8 cellular contexts compared by ENCODE assay signal in the genomic region with DNA sequence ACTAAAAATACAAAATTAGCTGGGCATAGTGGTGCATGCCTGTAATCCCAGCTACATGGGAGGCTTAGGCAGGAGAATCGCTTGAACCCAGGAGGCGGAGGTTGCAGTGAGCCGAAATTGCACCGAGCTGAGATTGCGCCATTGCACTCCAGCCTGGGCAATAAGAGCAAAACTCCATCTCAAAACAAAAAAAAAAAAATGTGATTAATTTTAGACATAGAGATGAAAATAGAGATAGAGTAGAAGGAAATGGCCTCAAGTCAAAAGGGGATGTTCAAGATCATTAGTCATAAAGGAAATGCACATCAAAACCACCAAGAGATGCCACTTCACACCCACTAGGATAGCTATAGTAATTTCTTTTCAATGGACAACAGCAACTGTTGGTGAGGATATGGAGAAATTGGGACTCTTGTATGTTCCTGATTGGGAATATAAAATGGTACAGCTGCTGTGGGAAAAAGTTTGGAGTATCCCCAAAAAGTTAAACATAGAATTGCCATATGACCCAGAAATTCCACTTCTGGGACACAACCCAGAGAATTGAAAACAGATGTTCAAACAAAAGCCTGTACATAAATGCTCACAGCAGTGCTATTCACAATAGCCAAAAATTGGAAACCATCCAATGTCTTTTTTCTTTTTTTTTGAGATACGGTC. TPM values are rescaled to one million over a fixed set of nuclear protein-coding genes. Genes with fewer than 3 reads are reported as not detected.
DNase-seq lines count a peak whose midpoint lies in the region; ATAC-seq, FAIRE-seq and TF ChIP-seq lines count a peak whose summit lies in the region.

No MANE protein-coding gene starts in this region.

- no peak for FAIRE-seq in GM12891 (lab: Jason Lieb, UNC)

- H3K4me1 Mint-ChIP-seq in T-helper 17 cell (peaks cover 13% of the 10 kb centered on the region), immature natural killer cell (peaks cover 58 to 68% of the 10 kb centered on the region in 2 donors), progenitor cell of endocrine pancreas (ENCODE audit: low read depth) (peaks cover 20% of the 10 kb centered on the region)

- ATAC-seq in HG02938 (IDR thresholded peaks at IDR 0.05; ENCODE audit: unreplicated experiment) (peak; percentile 58), T-helper 17 cell (peak; percentile 66), GM21515 (IDR thresholded peaks at IDR 0.05; ENCODE audit: unreplicated experiment) (no peak)

- no peak overlapping the region for H3K27ac Mint-ChIP-seq in T-helper 17 cell
- peak overlapping the region; percentile 68 to 92 (median 88) for H3K27ac Mint-ChIP-seq in immature natural killer cell
- no peak overlapping the region for H3K27ac Mint-ChIP-seq in progenitor cell of endocrine pancreas

- H3K9me3 ChIP-seq in T-helper 17 cell (ENCODE audit: control insufficient read depth, low read length, poor library complexity, severe bottlenecking): no peaks in the 10 kb centered on the region

- H3K36me3 Mint-ChIP-seq in T-helper 17 cell (ENCODE audit: low read depth): peaks cover 5% of the 10 kb centered on the region
- peaks cover 4 to 18% (median 12%) of the 10 kb centered on the region in 3 donors for H3K36me3 Mint-ChIP-seq in immature natural killer cell
- H3K36me3 Mint-ChIP-seq in progenitor cell of endocrine pancreas (ENCODE audit: insufficient read depth): peaks cover 3% of the 10 kb centered on the region

- H3K9me3 Mint-ChIP-seq in immature natural killer cell (no peaks in the 10 kb centered on the region), progenitor cell of endocrine pancreas (ENCODE audit: low read depth) (no peaks in the 10 kb centered on the region)

- H3K27me3 Mint-ChIP-seq in T-helper 17 cell (no peaks in the 10 kb centered on the region), immature natural killer cell (ENCODE audit: low read depth in 3 of 3) (peaks cover 0 to 11% (median 2%) of the 10 kb centered on the region in 3 donors), progenitor cell of endocrine pancreas (no peaks in the 10 kb centered on the region)

- DNase-seq in AG20443 (ENCODE audit: low spot score) (peak; percentile 45), T-helper 17 cell (no peak), immature natural killer cell (peak; percentile 59 to 64 (median 64)), GM12891 (ENCODE audit: insufficient read length, low spot score) (no peak), RPMI8226 (no peak), progenitor cell of endocrine pancreas (ENCODE audit: low spot score, unreplicated experiment) (no peak)

- H3K4me3 Mint-ChIP-seq in T-helper 17 cell (no peak overlapping the region), immature natural killer cell (peak overlapping the region; percentile 37 to 65 (median 40)), progenitor cell of endocrine pancreas (ENCODE audit: low read depth) (no peak overlapping the region)

- no peak for TF ChIP-seq CTCF in progenitor cell of endocrine pancreas (IDR thresholded peaks at IDR 0.05; ENCODE audit: unreplicated experiment)

- TF ChIP-seq POLR2A in GM12891 (IDR thresholded peaks at IDR 0.05; ENCODE audit: low read depth, low read length): no peak

TF ChIP-seq in GM12891, 5 proteins besides CTCF, POLR2A, EP300 and RAD21:
- TF ChIP-seq TAF1 (IDR thresholded peaks at IDR 0.05; ENCODE audit: low read depth, low read length) (no peak), POLR2AphosphoS5 (IDR thresholded peaks at IDR 0.05; ENCODE audit: low read depth, low read length) (no peak), POU2F2 (IDR thresholded peaks at IDR 0.05; ENCODE audit: low read depth, low read length) (no peak), SPI1 (IDR thresholded peaks at IDR 0.05; ENCODE audit: low read depth, low read length) (no peak), PAX5 (IDR thresholded peaks at IDR 0.05; ENCODE audit: insufficient read depth, low read length, severe bottlenecking) (no peak)

RNA-seq across cellular contexts. Expression of gene ABHD2, which starts 55.4 kb away (rescaled TPM):
- total RNA-seq in T-helper 17 cell: 10 to 100 TPM; 55.6 to 58.2 TPM
- 10 to 100 TPM; 26.9 to 70.6 (median 33.1) TPM for polyA plus RNA-seq in immature natural killer cell
- polyA plus RNA-seq in GM12891 (2012; ENCODE audit: low read depth, missing spikeins): 5.7 TPM
- total RNA-seq in progenitor cell of endocrine pancreas: 53.1 and 54.4 TPM in 2 replicates

Comparison
In these comparisons a context has a peak if more than half of its experiments do, and no peak if none do; other contexts are left out.
1. DNase-seq: peak in AG20443 (single experiment) and immature natural killer cell (3 of 3); none in T-helper 17 cell (0 of 3), GM12891 (single experiment), RPMI8226 (single experiment) and progenitor cell of endocrine pancreas (single experiment).
2. H3K27ac Mint-ChIP-seq: peak in immature natural killer cell (6 of 6); none in T-helper 17 cell (single experiment) and progenitor cell of endocrine pancreas (single experiment).
3. H3K4me3 Mint-ChIP-seq: peak in immature natural killer cell (5 of 5); none in T-helper 17 cell (single experiment) and progenitor cell of endocrine pancreas (single experiment).